ENCODE assay signal across 9 cellular contexts in the genomic region with DNA sequence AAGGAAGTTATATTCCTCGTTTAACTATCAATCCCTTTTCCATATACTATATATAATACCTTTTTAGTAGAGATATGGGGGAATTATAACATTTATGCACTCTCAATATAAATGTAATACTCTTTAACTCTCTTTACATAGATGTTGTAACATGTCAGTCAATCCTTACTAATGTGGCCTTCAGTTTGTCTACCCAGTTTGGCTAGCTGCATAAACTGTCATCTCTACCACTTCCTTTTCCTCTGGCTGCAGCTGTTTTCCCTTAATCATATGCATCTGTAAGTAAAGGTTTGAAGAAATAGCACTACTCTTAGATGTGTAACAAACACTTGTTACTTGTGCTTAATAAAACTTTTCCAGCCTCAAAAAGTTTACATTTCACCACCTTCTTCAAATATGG. TPM values are rescaled to one million over a fixed set of nuclear protein-coding genes. Genes with fewer than 3 reads are reported as not detected.
A peak's percentile ranks its signal among the peaks of the same experiment; 100 is the strongest.
DNase-seq lines count a peak whose midpoint lies in the region; ATAC-seq and TF ChIP-seq lines count a peak whose summit lies in the region.
"Had no signal": no experiment of that assay in that cellular context is flagged by ENCODE, and none has a peak within 500 bp of the region (broad histone marks: within the 10 kb centered on the region; RNA-seq: fewer than 3 reads in every experiment).

No MANE protein-coding gene starts in this region.

- peak overlapping the region; percentile 53 for H3K27ac Mint-ChIP-seq in activated naive CD8-positive, alpha-beta T cell treated with anti-CD3 and anti-CD28 coated beads, Interleukin-2, amount 50 U/mL, for 24 hours
- no peak overlapping the region for H3K27ac Mint-ChIP-seq in osteocyte (ENCODE audit: unreplicated experiment)

- H3K4me1 Mint-ChIP-seq in activated naive CD8-positive, alpha-beta T cell treated with anti-CD3 and anti-CD28 coated beads, Interleukin-2, amount 50 U/mL, for 24 hours = peaks cover 78% of the 10 kb centered on the region
- H3K4me1 Mint-ChIP-seq in osteocyte (ENCODE audit: unreplicated experiment) = peaks cover 27% of the 10 kb centered on the region

- no peak for TF ChIP-seq CTCF in osteocyte (IDR thresholded peaks at IDR 0.05)

- no peaks in the 10 kb centered on the region for H3K9me3 Mint-ChIP-seq in activated naive CD8-positive, alpha-beta T cell treated with anti-CD3 and anti-CD28 coated beads, Interleukin-2, amount 50 U/mL, for 24 hours
- H3K9me3 Mint-ChIP-seq in osteocyte (ENCODE audit: unreplicated experiment) = no peaks in the 10 kb centered on the region

- ATAC-seq in GM21367 (IDR thresholded peaks at IDR 0.05; ENCODE audit: unreplicated experiment) (peak; percentile 55), HG03558 (IDR thresholded peaks at IDR 0.05; ENCODE audit: extremely low read depth, unreplicated experiment) (peak; percentile 54), SK-N-SH treated with all-trans-retinoic acid at 6 μM for 48 hours (no peak)
- ATAC-seq in activated naive CD8-positive, alpha-beta T cell treated with anti-CD3 and anti-CD28 coated beads, Interleukin-2, amount 50 U/mL, for 24 hours = peak; percentile 72

- peak overlapping the region; percentile 14 for H3K4me3 Mint-ChIP-seq in activated naive CD8-positive, alpha-beta T cell treated with anti-CD3 and anti-CD28 coated beads, Interleukin-2, amount 50 U/mL, for 24 hours
- no peak overlapping the region for H3K4me3 Mint-ChIP-seq in osteocyte (ENCODE audit: unreplicated experiment)

- no peaks in the 10 kb centered on the region for H3K27me3 Mint-ChIP-seq in activated naive CD8-positive, alpha-beta T cell treated with anti-CD3 and anti-CD28 coated beads, Interleukin-2, amount 50 U/mL, for 24 hours
- H3K27me3 Mint-ChIP-seq in osteocyte (ENCODE audit: unreplicated experiment) = no peaks in the 10 kb centered on the region

- peaks cover 8% of the 10 kb centered on the region for H3K36me3 Mint-ChIP-seq in activated naive CD8-positive, alpha-beta T cell treated with anti-CD3 and anti-CD28 coated beads, Interleukin-2, amount 50 U/mL, for 24 hours (ENCODE audit: low read depth)
- H3K36me3 Mint-ChIP-seq in osteocyte (ENCODE audit: unreplicated experiment) = peaks cover 3% of the 10 kb centered on the region

- DNase-seq in GF-D8 (lab: John Stamatoyannopoulos, UW) (peak; percentile 90), osteocyte (ENCODE audit: extremely low spot score, unreplicated experiment) (no peak), NCI-H2107 (lab: John Stamatoyannopoulos, UW) (no peak)
- DNase-seq in activated naive CD8-positive, alpha-beta T cell treated with anti-CD3 and anti-CD28 coated beads, Interleukin-2, amount 50 U/mL, for 24 hours = no peak
- DNase-seq in stimulated activated CD8-positive, alpha-beta memory T cell treated with anti-CD3 and anti-CD28 coated beads, Interleukin-4, amount 100 ng/mL, for 48 hours = no peak
- DNase-seq: testis had no signal

TF ChIP-seq in SK-N-SH treated with all-trans-retinoic acid at 6 μM for 48 hours, 23 proteins besides CTCF, POLR2A, EP300 and RAD21:
- TF ChIP-seq ISL1 (CRISPR knock-in tag; IDR thresholded peaks at IDR 0.05) (no peak), ZC3H10 (CRISPR knock-in tag; IDR thresholded peaks at IDR 0.05) (no peak), PATZ1 (CRISPR knock-in tag; IDR thresholded peaks at IDR 0.05; ENCODE audit: borderline replicate concordance) (no peak), ZFP3 (CRISPR knock-in tag; IDR thresholded peaks at IDR 0.05) (no peak), CSDC2 (CRISPR knock-in tag; IDR thresholded peaks at IDR 0.05) (no peak), ARNTL (CRISPR knock-in tag; IDR thresholded peaks at IDR 0.05; ENCODE audit: borderline replicate concordance, low read depth) (no peak), SNAI2 (CRISPR knock-in tag; IDR thresholded peaks at IDR 0.05) (no peak), CSRNP3 (CRISPR knock-in tag; IDR thresholded peaks at IDR 0.05) (no peak), ZNF8 (CRISPR knock-in tag; IDR thresholded peaks at IDR 0.05) (no peak), ZNF565 (CRISPR knock-in tag; conservative IDR thresholded peaks at IDR 0.05; ENCODE audit: low read depth) (no peak), TCF4 (CRISPR knock-in tag; IDR thresholded peaks at IDR 0.05; ENCODE audit: borderline replicate concordance) (no peak)
- TF ChIP-seq, protein P1, sequence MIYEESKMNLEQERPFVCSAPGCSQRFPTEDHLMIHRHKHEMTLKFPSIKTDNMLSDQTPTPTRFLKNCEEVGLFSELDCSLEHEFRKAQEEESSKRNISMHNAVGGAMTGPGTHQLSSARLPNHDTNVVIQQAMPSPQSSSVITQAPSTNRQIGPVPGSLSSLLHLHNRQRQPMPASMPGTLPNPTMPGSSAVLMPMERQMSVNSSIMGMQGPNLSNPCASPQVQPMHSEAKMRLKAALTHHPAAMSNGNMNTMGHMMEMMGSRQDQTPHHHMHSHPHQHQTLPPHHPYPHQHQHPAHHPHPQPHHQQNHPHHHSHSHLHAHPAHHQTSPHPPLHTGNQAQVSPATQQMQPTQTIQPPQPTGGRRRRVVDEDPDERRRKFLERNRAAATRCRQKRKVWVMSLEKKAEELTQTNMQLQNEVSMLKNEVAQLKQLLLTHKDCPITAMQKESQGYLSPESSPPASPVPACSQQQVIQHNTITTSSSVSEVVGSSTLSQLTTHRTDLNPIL (CRISPR knock-in tag; IDR thresholded peaks at IDR 0.05; ENCODE audit: low read depth) = no peak
TF ChIP-seq in SK-N-SH treated with all-trans-retinoic acid at 6 μM for 48 hours: peak in this region for 0.

RNA-seq across cellular contexts. Expression of gene ABHD17B, which starts 13.4 kb away (rescaled TPM):
- 15.6 and 16.2 TPM in 2 replicates for total RNA-seq in osteocyte

RNA-seq across cellular contexts. Expression of gene C9orf85, which starts 13.9 kb away (rescaled TPM):
- total RNA-seq in osteocyte = 10.8 and 11.6 TPM in 2 replicates
